Comparison of ENCODE assay signal across 16 cellular contexts in genomic region chr1:154414606-154415005, GRCh38. TPM values are rescaled to one million over a fixed set of nuclear protein-coding genes. Genes with fewer than 3 reads are reported as not detected.
DNase-seq lines count a peak whose midpoint lies in the region; ATAC-seq and TF ChIP-seq lines count a peak whose summit lies in the region.
"Had no signal": no experiment of that assay in that cellular context is flagged by ENCODE, and none has a peak within 500 bp of the region (broad histone marks: within the 10 kb centered on the region; RNA-seq: fewer than 3 reads in every experiment).

No MANE protein-coding gene starts in this region.

- H3K4me1 ChIP-seq in body of pancreas (peaks cover 31% of the 10 kb centered on the region), sigmoid colon (peaks cover 0 to 92% (median 73%) of the 10 kb centered on the region in 4 donors)

- 90 to 91% methylated on average over 3 to 8 of the region's 8 CpGs for WGBS in body of pancreas, 2 donors
- WGBS in sigmoid colon, 2 donors: 94% methylated on average over 8 of the region's 8 CpGs

- TF ChIP-seq CTCF in body of pancreas (IDR thresholded peaks at IDR 0.05): no peak
- no peak for TF ChIP-seq CTCF in sigmoid colon (IDR thresholded peaks at IDR 0.05)

- H3K36me3 ChIP-seq in body of pancreas (replicated peaks in 1 of 2; ENCODE audit: insufficient read depth in 1 of 2, low read depth in 2 of 2) (no peaks in the 10 kb centered on the region), sigmoid colon (no peaks in the 10 kb centered on the region)
- H3K36me3 ChIP-seq: cardiac muscle cell, HAP-1 had no signal

- H3K27ac ChIP-seq in body of pancreas (no peak overlapping the region), sigmoid colon (peak overlapping the region; percentile 45 to 99 (median 78))
- H3K27ac ChIP-seq: cardiac muscle cell had no signal

- H3K27me3 ChIP-seq in body of pancreas: no peaks in the 10 kb centered on the region
- no peaks in the 10 kb centered on the region for H3K27me3 ChIP-seq in sigmoid colon
- H3K27me3 ChIP-seq: cardiac muscle cell had no signal

- no peak overlapping the region for H3K4me3 ChIP-seq in body of pancreas
- no peak overlapping the region for H3K4me3 ChIP-seq in sigmoid colon
- H3K4me3 ChIP-seq: cardiac muscle cell, HAP-1 had no signal

- ATAC-seq in body of pancreas: no peak
- ATAC-seq in left lobe of liver: peak; percentile 24
- ATAC-seq in GM18498 (IDR thresholded peaks at IDR 0.05; ENCODE audit: unreplicated experiment): no peak
- no peak for ATAC-seq in GM21515 (IDR thresholded peaks at IDR 0.05; ENCODE audit: unreplicated experiment)

- no peak for TF ChIP-seq EP300 in sigmoid colon (IDR thresholded peaks at IDR 0.05)

- H3K9me3 ChIP-seq in body of pancreas (no peaks in the 10 kb centered on the region), sigmoid colon (no peaks in the 10 kb centered on the region)
- H3K9me3 ChIP-seq: Caco-2, HAP-1 had no signal

- DNase-seq in G401 (ENCODE audit: low spot score) (peak; percentile 12), body of pancreas (peak in 3 of 4 donors; percentile 34 to 57 (median 47)), left lobe of liver (ENCODE audit: low spot score) (peak; percentile 95), sigmoid colon (peak; percentile 85), RKO (ENCODE audit: low spot score) (no peak), GM03348 (ENCODE audit: low spot score) (no peak)
- DNase-seq: activated CD4-positive, alpha-beta T cell treated with anti-CD3 and anti-CD28 coated beads, Interleukin-2, amount 50 U/mL, for 48 hours; Caco-2; EL; mesenchymal stem cell; NCI-H1930; nephron progenitor cell had no signal

- in situ Hi-C loops in G401 (cut with HindIII; ENCODE audit: low sequenced_read_pairs): no loop called here

- intact Hi-C loops in body of pancreas (cut with DNase I): no loop called here
- intact Hi-C loops in sigmoid colon (cut with DNase I): no loop called here

- TF ChIP-seq POLR2A in body of pancreas (IDR thresholded peaks at IDR 0.05) (no peak), sigmoid colon (IDR thresholded peaks at IDR 0.05) (no peak)

RNA-seq across cellular contexts. Expression of gene IL6R, which starts 9.5 kb away (rescaled TPM):
- 4.7 and 44.7 TPM in 2 replicates for total RNA-seq in G401 (2014; rRNA removed; shearing (Covaris generic))
- total RNA-seq in body of pancreas (10 to 100 TPM in 1 of 2 donors, 1 to 10 TPM in 1; 5.9 to 13.5 TPM), left lobe of liver (171 TPM), sigmoid colon (10 to 100 TPM; 22.9 to 40.2 (median 36.6) TPM)
- 10 to 100 TPM in 1 of 3 donors, 1 to 10 TPM in 2; 3.0 to 18.4 (median 7.6) TPM for polyA plus RNA-seq in sigmoid colon

Comparison
In these comparisons a context has a peak if more than half of its experiments do, and no peak if none do; other contexts are left out.
1. DNase-seq: peak in G401 (single experiment), body of pancreas (3 of 4), left lobe of liver (single experiment) and sigmoid colon (single experiment); none in RKO (single experiment) and GM03348 (single experiment).
2. H3K27ac ChIP-seq: peak in sigmoid colon (4 of 4); none in body of pancreas (0 of 4).